ENCODE assay signal across 11 cellular contexts in the genomic region with DNA sequence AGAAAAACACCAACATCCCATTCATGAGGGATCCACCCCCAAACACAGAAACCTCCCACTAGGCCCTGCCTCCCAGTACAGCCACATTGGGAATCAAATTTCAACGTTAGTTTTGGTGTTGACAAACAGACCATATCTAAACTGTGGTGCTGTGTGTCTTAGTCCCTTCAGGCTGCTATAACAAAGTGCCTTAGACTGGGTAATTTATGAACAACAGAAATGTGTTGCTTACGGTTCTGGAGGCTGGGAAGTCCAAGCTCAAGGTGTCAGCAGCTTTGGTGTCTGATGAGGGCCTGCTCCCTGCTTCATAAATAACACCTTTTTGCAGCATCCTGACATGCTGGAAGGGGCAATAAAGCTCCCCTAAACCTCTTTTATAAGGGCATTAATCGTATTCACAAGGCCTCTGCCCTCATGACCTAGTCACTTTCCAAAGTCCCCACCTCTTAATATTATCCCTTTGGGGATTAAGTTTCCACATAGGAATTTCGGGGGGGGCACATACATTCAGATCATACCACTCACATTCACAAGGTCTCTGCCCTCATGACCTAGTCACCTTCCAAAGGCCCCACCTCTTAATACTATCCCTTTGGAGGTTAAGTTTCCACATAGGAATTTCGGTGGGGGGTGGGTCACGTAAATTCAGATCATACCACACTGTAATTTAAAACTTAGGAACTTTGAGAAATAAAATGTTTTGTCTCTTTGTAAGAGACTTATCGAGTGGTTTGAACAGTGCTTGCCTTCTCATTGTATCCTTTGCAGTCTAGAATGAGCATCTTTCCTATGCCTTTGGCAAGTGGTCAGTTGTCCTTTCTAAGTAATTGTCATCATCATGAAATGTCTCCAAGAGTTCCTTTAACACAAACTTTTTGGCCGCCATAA. TPM values are rescaled to one million over a fixed set of nuclear protein-coding genes. Genes with fewer than 3 reads are reported as not detected.
DNase-seq lines count a peak whose midpoint lies in the region; ATAC-seq and TF ChIP-seq lines count a peak whose summit lies in the region.
"Had no signal": no experiment of that assay in that cellular context is flagged by ENCODE, and none has a peak within 500 bp of the region (broad histone marks: within the 10 kb centered on the region; RNA-seq: fewer than 3 reads in every experiment).

No MANE protein-coding gene starts in this region.

- whole genome bisulfite sequencing in heart left ventricle, 4 donors: 88 to 94% (median 92%) methylated on average over 8 of the region's 8 CpGs
- WGBS in mesenchymal stem cell: 39% methylated on average over 5 of the region's 8 CpGs

- peak overlapping the region; percentile 70 to 82 for H3K18ac ChIP-seq in mesenchymal stem cell (ENCODE audit: low read depth in 1 of 2, low read length in 2 of 2)

- H3K4me3 ChIP-seq in heart left ventricle (no peak overlapping the region), breast epithelium (no peak overlapping the region), mesenchymal stem cell (ENCODE audit: insufficient read depth in 1 of 2, low read depth in 1 of 2, low read length in 2 of 2) (peak overlapping the region in 1 of 2 experiments; percentile 6), vagina (no peak overlapping the region)
- H3K4me3 ChIP-seq: ovary had no signal

- H3K4me2 ChIP-seq in mesenchymal stem cell (ENCODE audit: low read length, poor library complexity, severe bottlenecking): peak overlapping the region; percentile 57

- no peak overlapping the region for H3K23ac ChIP-seq in mesenchymal stem cell (ENCODE audit: low read length in 2 of 2)

- H2AK5ac ChIP-seq in mesenchymal stem cell (ENCODE audit: low read length, severe bottlenecking): peak overlapping the region; percentile 60

- no peak overlapping the region for H2AFZ ChIP-seq in mesenchymal stem cell (ENCODE audit: low read depth, low read length)

- H4K91ac ChIP-seq in mesenchymal stem cell (ENCODE audit: low read length): peak overlapping the region; percentile 82

- peaks cover 0 to 63% (median 47%) of the 10 kb centered on the region in 9 donors for H3K36me3 ChIP-seq in heart left ventricle
- H3K36me3 ChIP-seq in breast epithelium: peaks cover 5% of the 10 kb centered on the region
- peaks cover 29 to 64% of the 10 kb centered on the region in 2 experiments for H3K36me3 ChIP-seq in mesenchymal stem cell (ENCODE audit: control insufficient read depth in 1 of 2, insufficient read depth in 2 of 2, low read depth in 1 of 2, low read length in 2 of 2)
- H3K36me3 ChIP-seq in vagina: no peaks in the 10 kb centered on the region
- H3K36me3 ChIP-seq: ovary had no signal

- intact Hi-C loops in heart left ventricle (cut with DNase I): no loop called here
- intact Hi-C loops in Right ventricle myocardium inferior (cut with DNase I): no loop called here
- intact Hi-C loops in breast epithelium (cut with DNase I; ENCODE audit: low total_unique reads): no loop called here
- intact Hi-C loops in vagina (cut with DNase I): no loop called here

- no peak for DNase-seq in heart left ventricle
- no peak for DNase-seq in Right ventricle myocardium inferior (ENCODE audit: missing footprints)
- DNase-seq in breast epithelium (ENCODE audit: low spot score in 2 of 2): no peak
- no peak for DNase-seq in mesenchymal stem cell
- no peak for DNase-seq in vagina (ENCODE audit: extremely low spot score in 2 of 2)
- no peak for DNase-seq in COR-L47 (lab: John Stamatoyannopoulos, UW)
- DNase-seq in activated naive CD4-positive, alpha-beta T cell treated with anti-CD3 and anti-CD28 coated beads, Interleukin-2, amount 50 U/mL, for 16 hours: no peak
- no peak for DNase-seq in cerebellar cortex (ENCODE audit: low spot score)
- DNase-seq: activated CD4-positive, alpha-beta T cell treated with anti-CD3 and anti-CD28 coated beads, Interleukin-2, amount 50 U/mL, for 48 hours; NCI-H1105 had no signal

- peak overlapping the region in 10 of 12 donors; percentile 16 to 77 (median 64) for H3K27ac ChIP-seq in heart left ventricle
- peak overlapping the region; percentile 70 to 77 for H3K27ac ChIP-seq in breast epithelium
- peak overlapping the region; percentile 95 for H3K27ac ChIP-seq in mesenchymal stem cell (ENCODE audit: low read length, poor library complexity, severe bottlenecking)
- H3K27ac ChIP-seq in vagina: peak overlapping the region; percentile 26
- H3K27ac ChIP-seq: ovary had no signal

- peak overlapping the region; percentile 87 for H4K8ac ChIP-seq in mesenchymal stem cell (ENCODE audit: low read length)

- H2BK12ac ChIP-seq in mesenchymal stem cell (ENCODE audit: low read length in 2 of 2): peak overlapping the region; percentile 20 to 54

- H3K9ac ChIP-seq in mesenchymal stem cell (ENCODE audit: low read length): peak overlapping the region; percentile 7

- H3K9me3 ChIP-seq in heart left ventricle (no peaks in the 10 kb centered on the region), breast epithelium (no peaks in the 10 kb centered on the region), mesenchymal stem cell (ENCODE audit: control insufficient read depth, low read length) (no peaks in the 10 kb centered on the region), vagina (no peaks in the 10 kb centered on the region)
- H3K9me3 ChIP-seq: ovary had no signal

- H3K4me1 ChIP-seq in heart left ventricle (peaks cover 0 to 31% (median 10%) of the 10 kb centered on the region in 12 donors), breast epithelium (no peaks in the 10 kb centered on the region), mesenchymal stem cell (ENCODE audit: control insufficient read depth, insufficient read depth, low read depth, low read length) (peaks cover 7% of the 10 kb centered on the region), vagina (peaks cover 9% of the 10 kb centered on the region)

- TF ChIP-seq CTCF in heart left ventricle (IDR thresholded peaks at IDR 0.05) (no peak), breast epithelium (IDR thresholded peaks at IDR 0.05) (no peak), vagina (IDR thresholded peaks at IDR 0.05) (no peak)

- H2BK5ac ChIP-seq in mesenchymal stem cell (ENCODE audit: low read depth, low read length, poor library complexity, severe bottlenecking): peak overlapping the region; percentile 71

- TF ChIP-seq POLR2A in heart left ventricle (IDR thresholded peaks at IDR 0.05): no peak
- TF ChIP-seq POLR2A in breast epithelium (IDR thresholded peaks at IDR 0.05): no peak
- TF ChIP-seq POLR2A in vagina (IDR thresholded peaks at IDR 0.05): no peak

- peaks cover 0 to 20% (median 0%) of the 10 kb centered on the region in 9 donors for H3K27me3 ChIP-seq in heart left ventricle
- H3K27me3 ChIP-seq in breast epithelium: no peaks in the 10 kb centered on the region
- H3K27me3 ChIP-seq in mesenchymal stem cell (ENCODE audit: control insufficient read depth in 1 of 2, insufficient read depth in 1 of 2, low read length in 2 of 2): no peaks in the 10 kb centered on the region
- H3K27me3 ChIP-seq in vagina: no peaks in the 10 kb centered on the region
- H3K27me3 ChIP-seq: ovary had no signal

- no peak overlapping the region for H3K14ac ChIP-seq in mesenchymal stem cell (ENCODE audit: low read length in 2 of 2)

- H3K4ac ChIP-seq in mesenchymal stem cell (ENCODE audit: low read depth in 1 of 2, low read length in 2 of 2): peak overlapping the region; percentile 24 to 79

- H3K79me1 ChIP-seq in mesenchymal stem cell (replicated peaks; ENCODE audit: low read length, poor library complexity, severe bottlenecking): peaks cover 33% of the 10 kb centered on the region

- peak overlapping the region; percentile 77 for H2BK15ac ChIP-seq in mesenchymal stem cell (ENCODE audit: low read depth, poor library complexity, severe bottlenecking)

- ATAC-seq in heart left ventricle: no peak
- ATAC-seq in Right ventricle myocardium inferior: no peak

- H2BK120ac ChIP-seq in mesenchymal stem cell (ENCODE audit: low read depth, low read length): peak overlapping the region; percentile 8

RNA-seq across cellular contexts. Expression of gene ZNF507, which starts 27.6 kb away (rescaled TPM):
- total RNA-seq in heart left ventricle (10 to 100 TPM in 8 of 9 donors, 1 to 10 TPM in 1; 9.1 to 27.3 (median 17.3) TPM), Right ventricle myocardium inferior (14.7 TPM), breast epithelium (10 to 100 TPM; 19.2 to 32.1 (median 27.5) TPM), vagina (27.5 TPM)
- polyA plus RNA-seq in heart left ventricle: 1 to 10 TPM; 4.2 to 7.7 TPM
- 8.9 TPM for polyA plus RNA-seq in mesenchymal stem cell (2013, experiment 1 of 2)
- 8.9 TPM for polyA plus RNA-seq in mesenchymal stem cell (2013, experiment 2 of 2)

RNA-seq across cellular contexts. Expression of gene DPY19L3, which starts 32.6 kb away (rescaled TPM):
- total RNA-seq in heart left ventricle: 10 to 100 TPM in 4 of 9 donors, 1 to 10 TPM in 5; 3.6 to 15.2 (median 8.7) TPM
- polyA plus RNA-seq in heart left ventricle: 1 to 10 TPM; 1.5 to 5.3 TPM
- total RNA-seq in Right ventricle myocardium inferior: 5.2 TPM
- total RNA-seq in breast epithelium: 10 to 100 TPM; 23.8 to 33.1 (median 25.8) TPM
- 25.6 TPM for polyA plus RNA-seq in mesenchymal stem cell (2013, experiment 1 of 2)
- 24.9 TPM for polyA plus RNA-seq in mesenchymal stem cell (2013, experiment 2 of 2)
- 10.3 TPM for total RNA-seq in vagina

Comparison
In these comparisons a context has a peak if more than half of its experiments do, and no peak if none do; other contexts are left out.
1. H3K27ac ChIP-seq: peak in every context shown above with its lines; median percentile 95 in mesenchymal stem cell; 74 in breast epithelium; 64 in heart left ventricle; 26 in vagina.